In genomic region chr2:49936965-49937364, GRCh38 we compare ENCODE assay signal across 24 cellular contexts.
DNase-seq lines count a peak whose midpoint lies in the region; ATAC-seq, FAIRE-seq and TF ChIP-seq lines count a peak whose summit lies in the region.
"Had no signal": no experiment of that assay in that cellular context is flagged by ENCODE, and none has a peak within 500 bp of the region (broad histone marks: within the 10 kb centered on the region; RNA-seq: fewer than 3 reads in every experiment).

No MANE protein-coding gene starts in this region.

- ATAC-seq in GM23338 (peak; percentile 90), HG02852 (IDR thresholded peaks at IDR 0.05; ENCODE audit: unreplicated experiment) (no peak), HG03342 (IDR thresholded peaks at IDR 0.05; ENCODE audit: unreplicated experiment) (no peak)
- ATAC-seq: CD8-positive, alpha-beta T cell; HepG2; K562; Panc1 had no signal

- H3F3A ChIP-seq in GM23338 (replicated peaks; ENCODE audit: low read depth): no peaks in the 10 kb centered on the region

- H3K9me3 Mint-ChIP-seq in GM23338 (no peaks in the 10 kb centered on the region), endodermal cell (no peaks in the 10 kb centered on the region)
- H3K9me3 Mint-ChIP-seq in activated T-helper 2 cell treated with anti-CD3 and anti-CD28 coated beads, Interferon-gamma antibody, Interleukin-2, Interleukin-4, amounts not matched to agents 10 μg/mL and 5 μg/mL and 100 μg/mL, durations not matched to agents 14 hours and 24 hours and 36 hours: no peaks in the 10 kb centered on the region
- H3K9me3 Mint-ChIP-seq: CD8-positive, alpha-beta T cell had no signal

- H3K27ac Mint-ChIP-seq in GM23338 (no peak overlapping the region), endodermal cell (no peak overlapping the region)
- no peak overlapping the region for H3K27ac Mint-ChIP-seq in activated T-helper 2 cell treated with anti-CD3 and anti-CD28 coated beads, Interferon-gamma antibody, Interleukin-2, Interleukin-4, amounts not matched to agents 10 μg/mL and 5 μg/mL and 100 μg/mL, durations not matched to agents 14 hours and 24 hours and 36 hours
- H3K27ac Mint-ChIP-seq: CD8-positive, alpha-beta T cell had no signal

- H3K36me3 Mint-ChIP-seq in GM23338 (ENCODE audit: low read depth) (no peaks in the 10 kb centered on the region), endodermal cell (ENCODE audit: low read depth) (no peaks in the 10 kb centered on the region)
- H3K36me3 Mint-ChIP-seq in activated T-helper 2 cell treated with anti-CD3 and anti-CD28 coated beads, Interferon-gamma antibody, Interleukin-2, Interleukin-4, amounts not matched to agents 10 μg/mL and 5 μg/mL and 100 μg/mL, durations not matched to agents 14 hours and 24 hours and 36 hours (ENCODE audit: low read depth): no peaks in the 10 kb centered on the region
- H3K36me3 Mint-ChIP-seq: CD8-positive, alpha-beta T cell had no signal

- no peak overlapping the region for H3K4me2 ChIP-seq in GM23338
- H3K4me2 ChIP-seq: SK-N-SH had no signal

- H3K27ac ChIP-seq in GM23338 (ENCODE audit: low read depth) (no peak overlapping the region), endodermal cell (ENCODE audit: low read depth, low read length) (no peak overlapping the region), kidney (ENCODE audit: low read depth in 2 of 2, low read length in 2 of 2) (no peak overlapping the region)
- H3K27ac ChIP-seq: HL-60 had no signal

- peaks cover 99% of the 10 kb centered on the region for H3K27me3 ChIP-seq in GM23338 (ENCODE audit: insufficient read depth)
- H3K27me3 ChIP-seq in endodermal cell (ENCODE audit: control insufficient read depth, insufficient read depth, low read length, poor library complexity, severe bottlenecking): peaks cover 29% of the 10 kb centered on the region
- H3K27me3 ChIP-seq: MG63 had no signal

- no peaks in the 10 kb centered on the region for H3K9me2 ChIP-seq in GM23338 (ENCODE audit: insufficient read depth)
- H3K9me2 ChIP-seq: SK-N-SH had no signal

- DNase-seq in GM23338 (ENCODE audit: low spot score): peak; percentile 70
- DNase-seq in NCI-H345 treated with DMSO at 0.1 percent for 48 hours (lab: John Stamatoyannopoulos, UW; ENCODE audit: unreplicated experiment): peak; percentile 10
- DNase-seq in endodermal cell: peak; percentile 63
- DNase-seq in iPS-NIHi7 (ENCODE audit: extremely low spot score): peak; percentile 47
- no peak for DNase-seq in kidney
- DNase-seq in activated T-helper 2 cell treated with anti-CD3 and anti-CD28 coated beads, Interferon-gamma antibody, Interleukin-2, Interleukin-4, amounts not matched to agents 10 μg/mL and 5 μg/mL and 100 μg/mL, durations not matched to agents 14 hours and 24 hours and 36 hours (ENCODE audit: low spot score): no peak
- DNase-seq: AML-193; C1 segment of cervical spinal cord; CD8-positive, alpha-beta T cell; DND-41; MG63; NCI-H1417; NCI-H1930; NCI-H2171; NCI-H774; NK-92 treated with Interleukin-12 subunit alpha and Interleukin-12 subunit beta, amount 100 ng/mL, for 24 hours; SIG-M5; SK-N-SH had no signal

- H3K4me3 ChIP-seq in GM23338 (no peak overlapping the region), endodermal cell (ENCODE audit: low read length) (no peak overlapping the region), kidney (ENCODE audit: low read length in 2 of 2) (no peak overlapping the region)
- H3K4me3 ChIP-seq: K562, MG63 had no signal

- no peaks in the 10 kb centered on the region for H3K79me2 ChIP-seq in GM23338 (replicated peaks; ENCODE audit: insufficient read depth)

- TF ChIP-seq CTCF in GM23338 (conservative IDR thresholded peaks at IDR 0.05; ENCODE audit: low read depth in 2 of 2) (no peak), endodermal cell (conservative IDR thresholded peaks at IDR 0.05) (no peak), kidney (IDR thresholded peaks at IDR 0.05; ENCODE audit: borderline replicate concordance, extremely low read depth, insufficient read depth) (no peak)

- H3K27me3 Mint-ChIP-seq in GM23338 (ENCODE audit: insufficient read depth, low read depth, poor library complexity): peaks cover 69% of the 10 kb centered on the region
- H3K27me3 Mint-ChIP-seq in endodermal cell (ENCODE audit: insufficient read depth): peaks cover 99% of the 10 kb centered on the region
- no peaks in the 10 kb centered on the region for H3K27me3 Mint-ChIP-seq in activated T-helper 2 cell treated with anti-CD3 and anti-CD28 coated beads, Interferon-gamma antibody, Interleukin-2, Interleukin-4, amounts not matched to agents 10 μg/mL and 5 μg/mL and 100 μg/mL, durations not matched to agents 14 hours and 24 hours and 36 hours (ENCODE audit: low read depth)

- 47% methylated on average over 2 to 3 of the region's 3 CpGs for WGBS in endodermal cell (ENCODE audit: insufficient coverage in 1 of 2, insufficient read length in 1 of 2), 2 experiments

- intact Hi-C loops in kidney (cut with DNase I): no loop called here
- intact Hi-C loops in activated T-helper 2 cell treated with anti-CD3 and anti-CD28 coated beads, Interferon-gamma antibody, Interleukin-2, Interleukin-4, amounts not matched to agents 10 μg/mL and 5 μg/mL and 100 μg/mL, durations not matched to agents 14 hours and 24 hours and 36 hours (cut with micrococcal nuclease): no loop called here

- no peak for FAIRE-seq in kidney (lab: Jason Lieb, UNC)
- FAIRE-seq: HepG2, K562 had no signal

- H4K20me1 ChIP-seq in GM23338 (replicated peaks; ENCODE audit: insufficient read depth): no peaks in the 10 kb centered on the region

- no peaks in the 10 kb centered on the region for H3K36me3 ChIP-seq in GM23338 (ENCODE audit: insufficient read depth)
- H3K36me3 ChIP-seq in endodermal cell (ENCODE audit: control insufficient read depth, insufficient read depth, low read length): no peaks in the 10 kb centered on the region
- no peaks in the 10 kb centered on the region for H3K36me3 ChIP-seq in kidney (ENCODE audit: control insufficient read depth in 1 of 2, insufficient read depth in 2 of 2, low read length in 2 of 2)
- H3K36me3 ChIP-seq: MG63 had no signal

- no peak overlapping the region for H2AFZ ChIP-seq in GM23338

- H3K4me1 ChIP-seq in GM23338 (ENCODE audit: insufficient read depth): peaks cover 10% of the 10 kb centered on the region
- no peaks in the 10 kb centered on the region for H3K4me1 ChIP-seq in endodermal cell (ENCODE audit: control insufficient read depth, insufficient read depth, low read length)
- no peaks in the 10 kb centered on the region for H3K4me1 ChIP-seq in kidney (ENCODE audit: control insufficient read depth in 1 of 2, insufficient read depth in 1 of 2, low read depth in 1 of 2, low read length in 2 of 2)

- H3K4me1 Mint-ChIP-seq in GM23338 (peaks cover 13% of the 10 kb centered on the region), endodermal cell (peaks cover 9% of the 10 kb centered on the region)
- peaks cover 7% of the 10 kb centered on the region for H3K4me1 Mint-ChIP-seq in activated T-helper 2 cell treated with anti-CD3 and anti-CD28 coated beads, Interferon-gamma antibody, Interleukin-2, Interleukin-4, amounts not matched to agents 10 μg/mL and 5 μg/mL and 100 μg/mL, durations not matched to agents 14 hours and 24 hours and 36 hours (ENCODE audit: low read depth)

- no peaks in the 10 kb centered on the region for H3K9me3 ChIP-seq in endodermal cell (ENCODE audit: control insufficient read depth, low read length)
- H3K9me3 ChIP-seq in kidney (ENCODE audit: control insufficient read depth in 1 of 2, low read length in 2 of 2): no peaks in the 10 kb centered on the region
- H3K9me3 ChIP-seq: MG63, SK-N-SH had no signal

- H3K9ac ChIP-seq in endodermal cell (ENCODE audit: extremely low read depth, low read length, poor library complexity, severe bottlenecking) (no peak overlapping the region), kidney (ENCODE audit: low read length in 2 of 2) (no peak overlapping the region)
- H3K9ac ChIP-seq: SK-N-SH had no signal

- H3K4me3 Mint-ChIP-seq in GM23338 (no peak overlapping the region; the same call in 2 of the 3 replicates), endodermal cell (no peak overlapping the region)
- H3K4me3 Mint-ChIP-seq in activated T-helper 2 cell treated with anti-CD3 and anti-CD28 coated beads, Interferon-gamma antibody, Interleukin-2, Interleukin-4, amounts not matched to agents 10 μg/mL and 5 μg/mL and 100 μg/mL, durations not matched to agents 14 hours and 24 hours and 36 hours (ENCODE audit: low read depth): no peak overlapping the region
- H3K4me3 Mint-ChIP-seq: CD8-positive, alpha-beta T cell had no signal

TF ChIP-seq in GM23338, 12 proteins besides CTCF, POLR2A, EP300 and RAD21 (continues in another document):
- no peak for TF ChIP-seq REST (IDR thresholded peaks at IDR 0.05; ENCODE audit: unreplicated experiment)
- TF ChIP-seq EZH2phosphoT487 (IDR thresholded peaks at IDR 0.05; ENCODE audit: unreplicated experiment): no peak

Comparison
In these comparisons a context has a peak if more than half of its experiments do, and no peak if none do; other contexts are left out.
1. DNase-seq: peak in GM23338 (single experiment), NCI-H345 treated with DMSO at 0.1 percent for 48 hours (single experiment), endodermal cell (single experiment) and iPS-NIHi7 (single experiment); none in kidney (single experiment) and activated T-helper 2 cell treated with anti-CD3 and anti-CD28 coated beads, Interferon-gamma antibody, Interleukin-2, Interleukin-4, amounts not matched to agents 10 μg/mL and 5 μg/mL and 100 μg/mL, durations not matched to agents 14 hours and 24 hours and 36 hours (single experiment).